In the genomic region with DNA sequence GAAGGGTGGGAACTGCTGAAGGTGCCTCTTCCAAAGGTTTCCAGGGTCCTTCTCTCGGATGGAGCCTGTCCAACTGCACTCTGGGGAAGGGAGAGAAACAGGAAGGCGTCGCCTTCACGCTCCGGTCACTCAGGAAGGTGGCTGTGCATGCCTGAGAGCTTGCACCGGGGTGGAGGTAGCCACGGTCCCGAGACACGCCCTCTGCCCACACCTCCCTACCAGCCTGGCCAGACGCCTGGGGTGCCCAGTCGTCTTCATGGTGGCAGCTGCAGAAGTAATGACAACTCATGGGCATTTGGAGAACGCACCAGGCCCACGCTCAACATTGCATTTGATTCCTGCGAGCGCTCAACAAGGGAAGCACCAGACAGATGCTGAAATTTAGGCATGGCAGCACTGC, we compare ENCODE assay signal across 22 cellular contexts.
"Had no signal": no experiment of that assay in that cellular context is flagged by ENCODE, and none has a peak within 500 bp of the region (broad histone marks: within the 10 kb centered on the region; RNA-seq: fewer than 3 reads in every experiment).

No MANE protein-coding gene starts in this region.

- DNase-seq: activated CD4-positive, CD25-positive, alpha-beta regulatory T cell treated with anti-CD3 and anti-CD28 coated beads, Interleukin-2, amount 50 U/mL, for 72 hours; activated naive CD4-positive, alpha-beta T cell treated with anti-CD3 and anti-CD28 coated beads for 36 hours; activated T-cell treated with anti-CD3 and anti-CD28 coated beads, Interleukin-2, amount 50 U/mL, for 24 hours; anterior cingulate cortex; effector CD4-positive, alpha-beta T cell; foreskin melanocyte; mesenchymal stem cell; nephron progenitor cell; nucleus accumbens; right lobe of liver; stimulated activated CD4-positive, alpha-beta T cell treated with anti-CD3 and anti-CD28 coated beads, Interleukin-2, amount 100 ng/mL, for 24 hours; stimulated activated naive CD8-positive, alpha-beta T cell treated with anti-CD3 and anti-CD28 coated beads, Interleukin-15, amount 100 ng/mL, for 72 hours; WERI-Rb-1 had no signal

- H3K36me3 Mint-ChIP-seq: stimulated activated effector memory CD8-positive, alpha-beta T cell treated with anti-CD3 and anti-CD28 coated beads, Interleukin-12 subunit alpha, Interleukin-12 subunit beta, amount 100 ng/mL, for 72 hours had no signal

- H3K27me3 Mint-ChIP-seq: type B pancreatic cell had no signal

- H3K27ac Mint-ChIP-seq: activated naive CD4-positive, alpha-beta T cell treated with anti-CD3 and anti-CD28 coated beads for 36 hours; activated T-cell treated with anti-CD3 and anti-CD28 coated beads, Interleukin-2, amount 50 U/mL, for 24 hours; activated T-helper 17 cell treated with anti-CD3 and anti-CD28 coated beads, Interleukin-2, amount 50 U/mL, for 72 hours; dendritic cell treated with granulocyte-macrophage colony-stimulating factor and Interleukin-4, amounts not matched to agents 40 ng/mL and 50 ng/mL, for 4 days; nephron progenitor cell; stimulated activated effector memory CD8-positive, alpha-beta T cell treated with anti-CD3 and anti-CD28 coated beads, Interleukin-12 subunit alpha, Interleukin-12 subunit beta, amount 100 ng/mL, for 72 hours; stimulated activated naive CD8-positive, alpha-beta T cell treated with anti-CD3 and anti-CD28 coated beads, Interleukin-15, amount 100 ng/mL, for 72 hours; T-helper 2 cell treated with Interferon-gamma antibody and Interleukin-4, amounts not matched to agents 5 μg/mL and 100 μg/mL, for 36 hours; type B pancreatic cell had no signal

- H3K27ac ChIP-seq: parathyroid adenoma, right lobe of liver, skin epidermis, suprapubic skin, WERI-Rb-1 had no signal

- H3K4me1 ChIP-seq: parathyroid adenoma, right lobe of liver had no signal

- H3K4me3 ChIP-seq: right lobe of liver, skin epidermis, suprapubic skin had no signal

- H3K4me1 Mint-ChIP-seq: activated T-helper 17 cell treated with anti-CD3 and anti-CD28 coated beads, Interleukin-2, amount 50 U/mL, for 72 hours had no signal

- H3K27me3 ChIP-seq: right lobe of liver, suprapubic skin had no signal

- H3K36me3 ChIP-seq: right lobe of liver had no signal

- H3K9me3 ChIP-seq: right lobe of liver, suprapubic skin had no signal

- H3K4me3 Mint-ChIP-seq: activated naive CD4-positive, alpha-beta T cell treated with anti-CD3 and anti-CD28 coated beads for 36 hours; activated T-cell treated with anti-CD3 and anti-CD28 coated beads, Interleukin-2, amount 50 U/mL, for 24 hours; activated T-helper 17 cell treated with anti-CD3 and anti-CD28 coated beads, Interleukin-2, amount 50 U/mL, for 72 hours; brain; dendritic cell treated with granulocyte-macrophage colony-stimulating factor and Interleukin-4, amounts not matched to agents 40 ng/mL and 50 ng/mL, for 4 days; nephron progenitor cell; stimulated activated effector memory CD8-positive, alpha-beta T cell treated with anti-CD3 and anti-CD28 coated beads, Interleukin-12 subunit alpha, Interleukin-12 subunit beta, amount 100 ng/mL, for 72 hours; stimulated activated naive CD8-positive, alpha-beta T cell treated with anti-CD3 and anti-CD28 coated beads, Interleukin-15, amount 100 ng/mL, for 72 hours; T-helper 2 cell treated with Interferon-gamma antibody and Interleukin-4, amounts not matched to agents 5 μg/mL and 100 μg/mL, for 36 hours; type B pancreatic cell had no signal
